Comparison of ENCODE assay signal across 6 cellular contexts in the genomic region with DNA sequence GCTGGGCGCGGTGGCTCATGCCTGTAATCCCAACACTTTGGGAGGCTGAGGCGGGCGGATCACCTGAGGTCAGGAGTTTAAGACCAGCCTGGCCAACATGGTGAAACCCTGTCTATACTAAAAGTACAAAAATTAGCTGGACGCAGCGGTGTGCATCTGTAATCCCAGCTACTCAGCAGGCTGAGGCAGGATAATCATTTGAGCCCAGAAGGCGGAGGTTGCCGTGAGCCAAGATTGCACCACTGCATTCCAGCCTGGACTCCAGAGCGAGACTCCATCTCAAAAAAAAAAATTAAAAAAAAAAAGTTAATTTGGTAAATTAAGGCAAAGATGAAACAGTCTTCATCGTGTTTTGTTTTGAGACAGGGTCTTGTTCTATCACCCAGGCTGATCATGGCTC.
DNase-seq lines count a peak whose midpoint lies in the region; ATAC-seq and TF ChIP-seq lines count a peak whose summit lies in the region.
"Not testable (repeated sequence)": the region's sequence is repeated elsewhere in the genome, so short reads cannot be mapped to it uniquely, and the experiment has no call there.

No MANE protein-coding gene starts in this region.

- H3K27ac Mint-ChIP-seq in CD4-positive, alpha-beta T cell, result peak overlapping the region; percentile 69
- H3K27ac Mint-ChIP-seq in T-helper 17 cell (peak overlapping the region; percentile 62), memory B cell (peak overlapping the region; percentile 53)
- peak overlapping the region; percentile 4 for H3K27ac Mint-ChIP-seq in activated CD4-positive, alpha-beta T cell treated with anti-CD3 and anti-CD28 coated beads, Interleukin-2, amount 10 ng/mL, durations not matched to agents 7 days and 5 days

- DNase-seq in CD4-positive, alpha-beta T cell; T-helper 17 cell; activated CD4-positive, alpha-beta T cell treated with anti-CD3 and anti-CD28 coated beads, Interleukin-2, amount 10 ng/mL, durations not matched to agents 7 days and 5 days; memory B cell (ENCODE audit: low spot score in 2 of 2): not testable (repeated sequence)
- DNase-seq in trophoblast cell, result peak; percentile 63 to 68

- H3K79me2 ChIP-seq in trophoblast cell (ENCODE audit: control insufficient read depth, insufficient read depth, low read length, poor library complexity), result not testable (repeated sequence)

- not testable (repeated sequence) for H3K27me3 Mint-ChIP-seq in CD4-positive, alpha-beta T cell; T-helper 17 cell; activated CD4-positive, alpha-beta T cell treated with anti-CD3 and anti-CD28 coated beads, Interleukin-2, amount 10 ng/mL, durations not matched to agents 7 days and 5 days; memory B cell

- H3K79me1 ChIP-seq in trophoblast cell (ENCODE audit: low read length), result peaks cover 20% of the 10 kb centered on the region

- not testable (repeated sequence) for H3K9me3 Mint-ChIP-seq in CD4-positive, alpha-beta T cell; activated CD4-positive, alpha-beta T cell treated with anti-CD3 and anti-CD28 coated beads, Interleukin-2, amount 10 ng/mL, durations not matched to agents 7 days and 5 days; memory B cell

- H2BK12ac ChIP-seq in trophoblast cell (ENCODE audit: low read length), result peak overlapping the region; percentile 50

- not testable (repeated sequence) for H4K12ac ChIP-seq in trophoblast cell (ENCODE audit: low read depth, low read length)

- H3K14ac ChIP-seq in trophoblast cell (ENCODE audit: low read length), result peak overlapping the region; percentile 81

- H3K4me3 ChIP-seq in trophoblast cell (ENCODE audit: low read depth, low read length); subcutaneous abdominal adipose tissue (ENCODE audit: low read depth in 1 of 5, low read length in 5 of 5): not testable (repeated sequence)

- H3K4me2 ChIP-seq in trophoblast cell (ENCODE audit: low read length), result not testable (repeated sequence)

- peaks cover 49% of the 10 kb centered on the region for H3K4me1 Mint-ChIP-seq in CD4-positive, alpha-beta T cell (ENCODE audit: low read depth)
- H3K4me1 Mint-ChIP-seq in T-helper 17 cell (peaks cover 35% of the 10 kb centered on the region), memory B cell (peaks cover 21% of the 10 kb centered on the region)
- not testable (repeated sequence) for H3K4me1 Mint-ChIP-seq in activated CD4-positive, alpha-beta T cell treated with anti-CD3 and anti-CD28 coated beads, Interleukin-2, amount 10 ng/mL, durations not matched to agents 7 days and 5 days

- H3K9ac ChIP-seq in trophoblast cell (ENCODE audit: low read length); subcutaneous abdominal adipose tissue (ENCODE audit: low read length in 5 of 5): not testable (repeated sequence)

- not testable (repeated sequence) for H3K36me3 ChIP-seq in trophoblast cell (ENCODE audit: control insufficient read depth in 1 of 2, insufficient read depth in 2 of 2, low read length in 2 of 2)
- peaks cover 16 to 35% (median 26%) of the 10 kb centered on the region in 5 donors for H3K36me3 ChIP-seq in subcutaneous abdominal adipose tissue (ENCODE audit: control insufficient read depth in 5 of 5, insufficient read depth in 5 of 5, low read length in 5 of 5)

- peak overlapping the region; percentile 26 for H4K8ac ChIP-seq in trophoblast cell (ENCODE audit: low read depth, low read length)

- POLR2A ChIA-PET in CD4-positive, alpha-beta T cell (lab: Charles Lee), result interaction anchor here (1.0 to 1.2 kb wide), 2 partner anchors 17 to 66 kb away, joined by 6 to 7 read pairs; a partner anchor contains a TSS
- POLR2A ChIA-PET in activated CD4-positive, alpha-beta T cell treated with anti-CD3 and anti-CD28 coated beads, Interleukin-2, amount 10 ng/mL, durations not matched to agents 7 days and 5 days (lab: Charles Lee), result not testable (repeated sequence)

- peaks cover 95% of the 10 kb centered on the region for H3K36me3 Mint-ChIP-seq in CD4-positive, alpha-beta T cell (ENCODE audit: low read depth)
- H3K36me3 Mint-ChIP-seq in T-helper 17 cell (ENCODE audit: low read depth) (peaks cover 25% of the 10 kb centered on the region), memory B cell (peaks cover 44% of the 10 kb centered on the region)
- H3K36me3 Mint-ChIP-seq in activated CD4-positive, alpha-beta T cell treated with anti-CD3 and anti-CD28 coated beads, Interleukin-2, amount 10 ng/mL, durations not matched to agents 7 days and 5 days (ENCODE audit: low read depth), result peaks cover 69% of the 10 kb centered on the region

- H3K18ac ChIP-seq in trophoblast cell (ENCODE audit: low read length), result peak overlapping the region; percentile 49

- intact Hi-C loops in CD4-positive, alpha-beta T cell (cut with DNase I, micrococcal nuclease), result loop anchor here in 1 of 2 experiments (5.0 kb wide), 1 partner anchor 167 kb away; no protein-coding TSS in a partner anchor

- not testable (repeated sequence) for H3K23ac ChIP-seq in trophoblast cell (ENCODE audit: low read length)

- peak overlapping the region; percentile 84 for H2BK120ac ChIP-seq in trophoblast cell (ENCODE audit: insufficient read depth, low read length, poor library complexity)

- not testable (repeated sequence) for H3K9me3 ChIP-seq in CD4-positive, alpha-beta T cell (ENCODE audit: control insufficient read depth, low read length); T-helper 17 cell (ENCODE audit: control insufficient read depth, low read length, poor library complexity, severe bottlenecking); trophoblast cell (ENCODE audit: insufficient read depth, low read depth, low read length); subcutaneous abdominal adipose tissue (ENCODE audit: control insufficient read depth in 5 of 5, low read length in 5 of 5)

- not testable (repeated sequence) for H2AK5ac ChIP-seq in trophoblast cell (ENCODE audit: low read length)

- H2BK5ac ChIP-seq in trophoblast cell (ENCODE audit: low read depth, low read length, poor library complexity), result peak overlapping the region; percentile 71

- CTCF ChIA-PET in CD4-positive, alpha-beta T cell (lab: Charles Lee), result interaction anchor here (1.0 to 1.5 kb wide), 7 partner anchors 17 to 169 kb away, joined by 3 to 5 read pairs (median 3); no protein-coding TSS in a partner anchor
- CTCF ChIA-PET in activated CD4-positive, alpha-beta T cell treated with anti-CD3 and anti-CD28 coated beads, Interleukin-2, amount 10 ng/mL, durations not matched to agents 7 days and 5 days (lab: Charles Lee), result interaction anchor here (0.7 to 1.8 kb wide), 3 partner anchors 15 to 70 kb away, joined by 3 to 4 read pairs (median 3); no protein-coding TSS in a partner anchor

- H3K4me1 ChIP-seq in trophoblast cell (ENCODE audit: control insufficient read depth in 1 of 2, insufficient read depth in 2 of 2, low read length in 2 of 2) (peaks cover 8 to 15% of the 10 kb centered on the region in 2 experiments), subcutaneous abdominal adipose tissue (ENCODE audit: control insufficient read depth in 5 of 5, insufficient read depth in 5 of 5, low read length in 5 of 5) (peaks cover 0 to 18% (median 8%) of the 10 kb centered on the region in 5 donors)

- not testable (repeated sequence) for H3K4me3 Mint-ChIP-seq in CD4-positive, alpha-beta T cell; T-helper 17 cell; activated CD4-positive, alpha-beta T cell treated with anti-CD3 and anti-CD28 coated beads, Interleukin-2, amount 10 ng/mL, durations not matched to agents 7 days and 5 days; memory B cell

- H4K91ac ChIP-seq in trophoblast cell (ENCODE audit: low read depth, low read length), result peak overlapping the region; percentile 29

- TF ChIP-seq CTCF in CD4-positive, alpha-beta T cell (IDR thresholded peaks at IDR 0.05), result not testable (repeated sequence)

- not testable (repeated sequence) for H3K27me3 ChIP-seq in CD4-positive, alpha-beta T cell (ENCODE audit: control insufficient read depth, insufficient read depth, low read length); trophoblast cell (ENCODE audit: insufficient read depth, low read length); subcutaneous abdominal adipose tissue (ENCODE audit: control insufficient read depth in 5 of 5, insufficient read depth in 4 of 5, low read length in 5 of 5)

- H3K27ac ChIP-seq in CD4-positive, alpha-beta T cell (ENCODE audit: low read depth, low read length), result not testable (repeated sequence)
- H3K27ac ChIP-seq in trophoblast cell (ENCODE audit: low read depth, low read length) (peak overlapping the region; percentile 78), subcutaneous abdominal adipose tissue (ENCODE audit: low read depth, low read length) (peak overlapping the region; percentile 69)

- peak overlapping the region; percentile 29 for H3K4ac ChIP-seq in trophoblast cell (ENCODE audit: low read depth, low read length)

- not testable (repeated sequence) for ATAC-seq in CD4-positive, alpha-beta T cell (ENCODE audit: poor library complexity); T-helper 17 cell; memory B cell (ENCODE audit: low read depth)

- no CpG with 5 or more reads among the region's 10 CpGs for WGBS in trophoblast cell (ENCODE audit: extremely low coverage, insufficient coverage, insufficient read length)

- not testable (repeated sequence) for H2AFZ ChIP-seq in trophoblast cell (ENCODE audit: insufficient read depth, low read length, poor library complexity)

Comparison
In these comparisons a context has a peak if more than half of its experiments do, and no peak if none do; other contexts are left out.
1. H3K27ac Mint-ChIP-seq: peak in every context shown above with its lines; median percentile 69 in CD4-positive, alpha-beta T cell; 62 in T-helper 17 cell; 53 in memory B cell; 4 in activated CD4-positive, alpha-beta T cell treated with anti-CD3 and anti-CD28 coated beads, Interleukin-2, amount 10 ng/mL, durations not matched to agents 7 days and 5 days.